Comparison of ENCODE assay signal across 1 cellular context in the genomic region with DNA sequence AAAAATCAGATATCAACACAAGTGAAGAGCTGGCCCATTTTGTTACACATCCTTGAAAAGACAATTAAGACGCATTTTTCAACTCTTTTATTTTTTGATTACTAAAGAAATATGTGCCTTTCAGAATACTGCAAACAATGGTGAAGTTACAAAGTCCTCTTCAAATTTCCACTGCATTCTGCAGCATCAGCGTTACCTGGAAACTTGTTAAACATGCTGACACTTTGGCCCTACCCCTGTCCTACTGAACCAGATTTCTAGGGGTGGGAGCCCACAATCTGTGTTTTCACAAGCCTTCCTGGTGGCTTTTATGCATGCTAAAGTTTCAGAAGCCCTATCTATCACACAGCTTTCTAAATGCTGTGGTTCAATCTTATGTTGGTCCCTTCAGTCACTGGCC.
A peak's percentile ranks its signal among the peaks of the same experiment; 100 is the strongest.
TF ChIP-seq lines count a peak whose summit lies in the region.

No MANE protein-coding gene starts in this region.

TF ChIP-seq in HepG2, 621 proteins besides CTCF, POLR2A, EP300 and RAD21 (continued from another document):
- TF ChIP-seq SMYD3 (CRISPR knock-in tag; IDR thresholded peaks at IDR 0.05) (no peak), ZNF34 (CRISPR knock-in tag; IDR thresholded peaks at IDR 0.05; ENCODE audit: borderline replicate concordance) (no peak), THAP11 (CRISPR knock-in tag; IDR thresholded peaks at IDR 0.05) (no peak), HNF4G (IDR thresholded peaks at IDR 0.05; ENCODE audit: borderline replicate concordance, low read depth, low read length) (peak; percentile 44), HNF4G (CRISPR knock-in tag; IDR thresholded peaks at IDR 0.05; ENCODE audit: borderline replicate concordance, low read depth) (no peak), SIN3B (IDR thresholded peaks at IDR 0.05; ENCODE audit: low read length) (no peak), ZNF317 (CRISPR knock-in tag; IDR thresholded peaks at IDR 0.05) (no peak), HNF4A (CRISPR knock-in tag; IDR thresholded peaks at IDR 0.05) (peak; percentile 72), SKI (IDR thresholded peaks at IDR 0.05; ENCODE audit: partially characterized antibody) (peak; percentile 15), KLF11 (CRISPR knock-in tag; IDR thresholded peaks at IDR 0.05) (no peak), ZNF605 (CRISPR knock-in tag; IDR thresholded peaks at IDR 0.05) (no peak), ZNF496 (CRISPR knock-in tag; IDR thresholded peaks at IDR 0.05; ENCODE audit: insufficient replicate concordance) (no peak)
